Comparison of ENCODE assay signal across 9 cellular contexts in genomic region chr1:156193208-156193487, GRCh38. TPM values are rescaled to one million over a fixed set of nuclear protein-coding genes. Genes with fewer than 3 reads are reported as not detected.
A peak's percentile ranks its signal among the peaks of the same experiment; 100 is the strongest.
DNase-seq lines count a peak whose midpoint lies in the region; ATAC-seq and TF ChIP-seq lines count a peak whose summit lies in the region.
"Had no signal": no experiment of that assay in that cellular context is flagged by ENCODE, and none has a peak within 500 bp of the region (broad histone marks: within the 10 kb centered on the region; RNA-seq: fewer than 3 reads in every experiment).

No MANE protein-coding gene starts in this region.

- no peak for TF ChIP-seq POLR2A in GM18505 (IDR thresholded peaks at IDR 0.05; ENCODE audit: borderline replicate concordance, extremely low read depth, insufficient read depth, insufficient read length)

- H3K4me1 Mint-ChIP-seq in activated CD8-positive, alpha-beta T cell treated with anti-CD3 and anti-CD28 coated beads, Interleukin-2, amount 10 ng/mL, durations not matched to agents 7 days and 5 days (ENCODE audit: low read depth) = peaks cover 52% of the 10 kb centered on the region
- H3K4me1 Mint-ChIP-seq in stimulated activated memory B cell treated with anti-CD40 and anti-IgM and Interleukin-4, amounts not matched to agents 10 μg/mL and 1 μg/mL and 100 μg/mL, for 72 hours = peaks cover 36% of the 10 kb centered on the region

- H3K27ac ChIP-seq in HL-60 (replicated peaks) (peak overlapping the region; percentile 93), iPS-18a (ENCODE audit: low read length) (peak overlapping the region; percentile 65)

- H3K4me1 ChIP-seq in iPS-18a (ENCODE audit: control insufficient read depth, low read depth, low read length) = peaks cover 4% of the 10 kb centered on the region

- POLR2A ChIA-PET in activated CD8-positive, alpha-beta T cell treated with anti-CD3 and anti-CD28 coated beads, Interleukin-2, amount 10 ng/mL, durations not matched to agents 7 days and 5 days (lab: Charles Lee) = interaction anchor here (0.7 to 10.4 kb wide), 13 partner anchors 14 to 90 kb away, joined by 3 to 195 read pairs (median 6); partner anchors contain the start of genes LMNA, PMF1 and SMG5

- H3K4me3 Mint-ChIP-seq in activated CD8-positive, alpha-beta T cell treated with anti-CD3 and anti-CD28 coated beads, Interleukin-2, amount 10 ng/mL, durations not matched to agents 7 days and 5 days = peak overlapping the region; percentile 89
- H3K4me3 Mint-ChIP-seq in stimulated activated memory B cell treated with anti-CD40 and anti-IgM and Interleukin-4, amounts not matched to agents 10 μg/mL and 1 μg/mL and 100 μg/mL, for 72 hours = peak overlapping the region; percentile 85

- peak overlapping the region; percentile 97 for H3K4me3 ChIP-seq in HL-60 (replicated peaks; ENCODE audit: insufficient read depth, low read length)
- peak overlapping the region; percentile 84 for H3K4me3 ChIP-seq in iPS-18a (ENCODE audit: low read length)

- H3K9me3 ChIP-seq in iPS-18a (ENCODE audit: control insufficient read depth, low read depth, low read length) = no peaks in the 10 kb centered on the region

- DNase-seq in HL-60 (ENCODE audit: low read depth in 1 of 2, low spot score in 1 of 2) (no peak), GOT3 (lab: John Stamatoyannopoulos, UW) (no peak)
- no peak for DNase-seq in activated CD8-positive, alpha-beta T cell treated with anti-CD3 and anti-CD28 coated beads, Interleukin-2, amount 10 ng/mL, durations not matched to agents 7 days and 5 days
- no peak for DNase-seq in activated effector memory CD4-positive, alpha-beta T cell treated with Interleukin-2 at 50 U/mL for 16 hours

- H3K27me3 Mint-ChIP-seq in activated CD8-positive, alpha-beta T cell treated with anti-CD3 and anti-CD28 coated beads, Interleukin-2, amount 10 ng/mL, durations not matched to agents 7 days and 5 days (ENCODE audit: low read depth) = no peaks in the 10 kb centered on the region
- H3K27me3 Mint-ChIP-seq in stimulated activated memory B cell treated with anti-CD40 and anti-IgM and Interleukin-4, amounts not matched to agents 10 μg/mL and 1 μg/mL and 100 μg/mL, for 72 hours = no peaks in the 10 kb centered on the region

- H3K36me3 Mint-ChIP-seq in activated CD8-positive, alpha-beta T cell treated with anti-CD3 and anti-CD28 coated beads, Interleukin-2, amount 10 ng/mL, durations not matched to agents 7 days and 5 days (ENCODE audit: low read depth) = peaks cover 25% of the 10 kb centered on the region
- peaks cover 13% of the 10 kb centered on the region for H3K36me3 Mint-ChIP-seq in stimulated activated memory B cell treated with anti-CD40 and anti-IgM and Interleukin-4, amounts not matched to agents 10 μg/mL and 1 μg/mL and 100 μg/mL, for 72 hours

- H3K27me3 ChIP-seq in HL-60 (ENCODE audit: insufficient read depth, poor library complexity, severe bottlenecking) (no peaks in the 10 kb centered on the region), iPS-18a (ENCODE audit: control insufficient read depth, insufficient read depth, low read length) (no peaks in the 10 kb centered on the region)

- no peak for TF ChIP-seq CTCF in HL-60 (IDR thresholded peaks at IDR 0.05; ENCODE audit: insufficient read depth, low read length)

- H3K9me3 Mint-ChIP-seq in activated CD8-positive, alpha-beta T cell treated with anti-CD3 and anti-CD28 coated beads, Interleukin-2, amount 10 ng/mL, durations not matched to agents 7 days and 5 days (ENCODE audit: insufficient read depth) = peaks cover 7% of the 10 kb centered on the region
- peaks cover 2% of the 10 kb centered on the region for H3K9me3 Mint-ChIP-seq in stimulated activated memory B cell treated with anti-CD40 and anti-IgM and Interleukin-4, amounts not matched to agents 10 μg/mL and 1 μg/mL and 100 μg/mL, for 72 hours

- peak overlapping the region; percentile 24 for H3K9ac ChIP-seq in iPS-18a (ENCODE audit: low read length)

- H3K27ac Mint-ChIP-seq in activated CD8-positive, alpha-beta T cell treated with anti-CD3 and anti-CD28 coated beads, Interleukin-2, amount 10 ng/mL, durations not matched to agents 7 days and 5 days = peak overlapping the region; percentile 87
- peak overlapping the region; percentile 84 for H3K27ac Mint-ChIP-seq in stimulated activated memory B cell treated with anti-CD40 and anti-IgM and Interleukin-4, amounts not matched to agents 10 μg/mL and 1 μg/mL and 100 μg/mL, for 72 hours

- no peak for ATAC-seq in activated CD8-positive, alpha-beta T cell treated with anti-CD3 and anti-CD28 coated beads, Interleukin-2, amount 10 ng/mL, durations not matched to agents 7 days and 5 days
- ATAC-seq in stimulated activated memory B cell treated with anti-CD40 and anti-IgM and Interleukin-4, amounts not matched to agents 10 μg/mL and 1 μg/mL and 100 μg/mL, for 72 hours = no peak
- ATAC-seq in GM19351 (IDR thresholded peaks at IDR 0.05; ENCODE audit: unreplicated experiment) (no peak), GM18505 (IDR thresholded peaks at IDR 0.05; ENCODE audit: unreplicated experiment) (no peak)

- CTCF ChIA-PET in activated CD8-positive, alpha-beta T cell treated with anti-CD3 and anti-CD28 coated beads, Interleukin-2, amount 10 ng/mL, durations not matched to agents 7 days and 5 days (lab: Charles Lee) = interaction anchor here (0.8 to 3.4 kb wide), 6 partner anchors 24 to 89 kb away, joined by 3 to 21 read pairs (median 6); partner anchors contain the start of gene SMG5

- no peaks in the 10 kb centered on the region for H3K36me3 ChIP-seq in iPS-18a (ENCODE audit: control insufficient read depth, low read depth, low read length)

RNA-seq across cellular contexts. Expression of gene SLC25A44, which starts 0.8 kb away (rescaled TPM):
- 10 to 100 TPM; 31.8 to 33.8 TPM for total RNA-seq in activated CD8-positive, alpha-beta T cell treated with anti-CD3 and anti-CD28 coated beads, Interleukin-2, amount 10 ng/mL, durations not matched to agents 7 days and 5 days

RNA-seq across cellular contexts. Expression of gene PMF1, which starts 19.7 kb away (rescaled TPM):
- 10 to 100 TPM; 72.3 to 77.3 TPM for total RNA-seq in activated CD8-positive, alpha-beta T cell treated with anti-CD3 and anti-CD28 coated beads, Interleukin-2, amount 10 ng/mL, durations not matched to agents 7 days and 5 days

RNA-seq across cellular contexts. Expression of gene SEMA4A, which starts 39.8 kb away (rescaled TPM):
- total RNA-seq in activated CD8-positive, alpha-beta T cell treated with anti-CD3 and anti-CD28 coated beads, Interleukin-2, amount 10 ng/mL, durations not matched to agents 7 days and 5 days = 10 to 100 TPM; 16.8 to 17.8 TPM

RNA-seq across cellular contexts. Expression of gene BGLAP, which starts 48.8 kb away (rescaled TPM):
- total RNA-seq in activated CD8-positive, alpha-beta T cell treated with anti-CD3 and anti-CD28 coated beads, Interleukin-2, amount 10 ng/mL, durations not matched to agents 7 days and 5 days = 1 to 10 TPM; 2.8 TPM
- total RNA-seq: dermis blood vessel endothelial cell had no signal

RNA-seq across cellular contexts. Expression of gene PAQR6, which starts 54.7 kb away (rescaled TPM):
- total RNA-seq in activated CD8-positive, alpha-beta T cell treated with anti-CD3 and anti-CD28 coated beads, Interleukin-2, amount 10 ng/mL, durations not matched to agents 7 days and 5 days = 1 to 10 TPM; 8.6 to 9.9 TPM
